6 cellular contexts compared by ENCODE assay signal in genomic region chr2:183511154-183511553, GRCh38.
"Had no signal": no experiment of that assay in that cellular context is flagged by ENCODE, and none has a peak within 500 bp of the region (broad histone marks: within the 10 kb centered on the region; RNA-seq: fewer than 3 reads in every experiment).

No MANE protein-coding gene starts in this region.

- H3K4me3 ChIP-seq: GM23248, K562 had no signal

- H3K27ac ChIP-seq: GM23248 had no signal

- H3K9ac ChIP-seq: GM23248 had no signal

- H3K4me3 Mint-ChIP-seq: H9 had no signal

- ATAC-seq: K562 had no signal

- DNase-seq: GM23248, H9, HCEC 1CT, IMR-90, KG1 had no signal

- H2AFZ ChIP-seq: GM23248 had no signal
